In genomic region chr6:32413427-32414047, GRCh38 we compare ENCODE assay signal across 8 cellular contexts. TPM values are rescaled to one million over a fixed set of nuclear protein-coding genes. Genes with fewer than 3 reads are reported as not detected.
DNase-seq lines count a peak whose midpoint lies in the region; ATAC-seq and TF ChIP-seq lines count a peak whose summit lies in the region.
"Had no signal": no experiment of that assay in that cellular context is flagged by ENCODE, and none has a peak within 500 bp of the region (broad histone marks: within the 10 kb centered on the region; RNA-seq: fewer than 3 reads in every experiment).

No MANE protein-coding gene starts in this region.

- peaks cover 55% of the 10 kb centered on the region for H3K27me3 Mint-ChIP-seq in T-helper 2 cell treated with Interferon-gamma antibody and Interleukin-4, amounts not matched to agents 5 μg/mL and 100 μg/mL, for 36 hours (ENCODE audit: low read depth)

- H3K4me3 ChIP-seq in GM12875 (ENCODE audit: low read depth, low read length) (no peak overlapping the region), right atrium auricular region (no peak overlapping the region), retinal pigment epithelial cell (ENCODE audit: low read length) (no peak overlapping the region)

- H3K4me1 ChIP-seq in right atrium auricular region = peaks cover 0 to 3% of the 10 kb centered on the region in 2 donors

- TF ChIP-seq CTCF in GM12875 (IDR thresholded peaks at IDR 0.05; ENCODE audit: borderline replicate concordance, insufficient read depth, low read depth, low read length) (peak; percentile 91), right atrium auricular region (IDR thresholded peaks at IDR 0.05) (peak; percentile 71 to 97), retinal pigment epithelial cell (conservative IDR thresholded peaks at IDR 0.05; ENCODE audit: low read depth, low read length) (peak; percentile 95)

- H3K9me3 Mint-ChIP-seq in T-helper 2 cell treated with Interferon-gamma antibody and Interleukin-4, amounts not matched to agents 5 μg/mL and 100 μg/mL, for 36 hours = no peaks in the 10 kb centered on the region

- no peak overlapping the region for H3K4me3 Mint-ChIP-seq in T-helper 2 cell treated with Interferon-gamma antibody and Interleukin-4, amounts not matched to agents 5 μg/mL and 100 μg/mL, for 36 hours

- H3K9me3 ChIP-seq in right atrium auricular region = no peaks in the 10 kb centered on the region

- peaks cover 5% of the 10 kb centered on the region for H3K4me1 Mint-ChIP-seq in T-helper 2 cell treated with Interferon-gamma antibody and Interleukin-4, amounts not matched to agents 5 μg/mL and 100 μg/mL, for 36 hours (ENCODE audit: low read depth)

- peaks cover 0 to 10% of the 10 kb centered on the region in 2 donors for H3K27me3 ChIP-seq in right atrium auricular region

- H3K27ac Mint-ChIP-seq in T-helper 2 cell treated with Interferon-gamma antibody and Interleukin-4, amounts not matched to agents 5 μg/mL and 100 μg/mL, for 36 hours = no peak overlapping the region

- H3K36me3 Mint-ChIP-seq in T-helper 2 cell treated with Interferon-gamma antibody and Interleukin-4, amounts not matched to agents 5 μg/mL and 100 μg/mL, for 36 hours (ENCODE audit: low read depth) = no peaks in the 10 kb centered on the region

- DNase-seq in NCI-H1105 treated with DMSO at 0.1 percent for 48 hours (lab: John Stamatoyannopoulos, UW) (peak; percentile 69), amniotic stem cell (lab: John Stamatoyannopoulos, UW) (peak; percentile 37), right atrium auricular region (ENCODE audit: low spot score) (peak; percentile 79), retinal pigment epithelial cell (ENCODE audit: low read depth) (peak; percentile 16)
- peak; percentile 68 for DNase-seq in T-helper 2 cell treated with Interferon-gamma antibody and Interleukin-4, amounts not matched to agents 5 μg/mL and 100 μg/mL, for 36 hours (ENCODE audit: low spot score)

- H3K36me3 ChIP-seq in right atrium auricular region = no peaks in the 10 kb centered on the region

- no peak overlapping the region for H3K27ac ChIP-seq in right atrium auricular region

- ATAC-seq in GM19328 (IDR thresholded peaks at IDR 0.05; ENCODE audit: unreplicated experiment) = no peak

RNA-seq across cellular contexts. Expression of gene BTNL2, which starts 6.6 kb away (rescaled TPM):
- total RNA-seq in right atrium auricular region = not detected
- total RNA-seq: skeletal muscle tissue had no signal

RNA-seq across cellular contexts. Expression of gene HLA-DRA, which starts 26.1 kb away (rescaled TPM):
- total RNA-seq in right atrium auricular region = 10 to 100 TPM; 57.5 to 93.5 TPM

RNA-seq across cellular contexts. Expression of gene TSBP1, which starts 41.8 kb away (rescaled TPM):
- total RNA-seq in right atrium auricular region = not detected
- total RNA-seq: skeletal muscle tissue had no signal

Comparison
In these comparisons a context has a peak if more than half of its experiments do, and no peak if none do; other contexts are left out.
1. DNase-seq: peak in every context shown above with its lines; median percentile 79 in right atrium auricular region; 69 in NCI-H1105 treated with DMSO at 0.1 percent for 48 hours; 68 in T-helper 2 cell treated with Interferon-gamma antibody and Interleukin-4, amounts not matched to agents 5 μg/mL and 100 μg/mL, for 36 hours; 37 in amniotic stem cell; 16 in retinal pigment epithelial cell.